ENCODE assay signal across 1 cellular context in the genomic region with DNA sequence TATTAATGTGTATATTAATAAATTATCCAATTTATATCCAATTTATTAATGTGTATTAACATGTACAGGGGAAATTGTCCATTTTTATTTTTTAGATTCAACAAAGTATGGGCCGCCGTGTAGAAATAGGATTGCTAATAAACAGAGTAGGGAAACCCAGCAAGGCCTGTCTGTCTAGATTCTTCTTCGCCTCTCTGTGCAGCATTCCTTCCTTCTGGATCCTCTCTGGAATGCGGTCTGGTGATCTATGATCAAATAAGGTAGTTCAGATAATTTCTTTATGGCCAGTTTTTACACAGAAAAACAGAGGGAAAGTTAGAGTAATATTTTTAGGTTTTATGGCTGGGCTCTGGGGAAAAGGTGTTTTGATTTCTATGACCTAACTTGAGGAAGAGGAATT.
TF ChIP-seq lines count a peak whose summit lies in the region.

No MANE protein-coding gene starts in this region.

TF ChIP-seq in H1, 55 proteins besides CTCF, POLR2A, EP300 and RAD21:
- TF ChIP-seq RXRA (IDR thresholded peaks at IDR 0.05; ENCODE audit: insufficient read depth, low read depth, low read length) (no peak), BCL11A (IDR thresholded peaks at IDR 0.05; ENCODE audit: low read depth in 2 of 2, low read length in 2 of 2) (no peak), CTBP2 (IDR thresholded peaks at IDR 0.05; ENCODE audit: borderline replicate concordance, insufficient read depth, insufficient read length, low read length) (no peak), ZNF274 (IDR thresholded peaks at IDR 0.05; ENCODE audit: borderline replicate concordance, extremely low read depth, low read length) (no peak), TCF12 (IDR thresholded peaks at IDR 0.05; ENCODE audit: low read depth, low read length) (no peak), EZH2 (IDR thresholded peaks at IDR 0.05; ENCODE audit: low read depth, low read length, severe bottlenecking) (no peak), SP4 (IDR thresholded peaks at IDR 0.05; ENCODE audit: low read length) (no peak), CHD1 (IDR thresholded peaks at IDR 0.05; ENCODE audit: low read depth, low read length) (no peak), SAP30 (IDR thresholded peaks at IDR 0.05; ENCODE audit: insufficient read depth, insufficient replicate concordance, low read length) (no peak), PHF8 (conservative IDR thresholded peaks at IDR 0.05; ENCODE audit: low read depth, low read length) (no peak), SRF (IDR thresholded peaks at IDR 0.05; ENCODE audit: low read depth, low read length) (no peak), POU5F1 (IDR thresholded peaks at IDR 0.05; ENCODE audit: low read depth, low read length) (no peak), CREB1 (IDR thresholded peaks at IDR 0.05) (no peak), ATF2 (IDR thresholded peaks at IDR 0.05; ENCODE audit: low read length) (no peak), SP1 (IDR thresholded peaks at IDR 0.05; ENCODE audit: low read depth, low read length) (no peak), CBX5 (IDR thresholded peaks at IDR 0.05; ENCODE audit: low read depth, low read length) (no peak), CEBPB (IDR thresholded peaks at IDR 0.05; ENCODE audit: low read depth, low read length) (no peak)
- TF ChIP-seq, protein P1, sequence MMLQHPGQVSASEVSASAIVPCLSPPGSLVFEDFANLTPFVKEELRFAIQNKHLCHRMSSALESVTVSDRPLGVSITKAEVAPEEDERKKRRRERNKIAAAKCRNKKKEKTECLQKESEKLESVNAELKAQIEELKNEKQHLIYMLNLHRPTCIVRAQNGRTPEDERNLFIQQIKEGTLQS (IDR thresholded peaks at IDR 0.05; ENCODE audit: insufficient read depth, low read depth, low read length) = no peak
